In the genomic region with DNA sequence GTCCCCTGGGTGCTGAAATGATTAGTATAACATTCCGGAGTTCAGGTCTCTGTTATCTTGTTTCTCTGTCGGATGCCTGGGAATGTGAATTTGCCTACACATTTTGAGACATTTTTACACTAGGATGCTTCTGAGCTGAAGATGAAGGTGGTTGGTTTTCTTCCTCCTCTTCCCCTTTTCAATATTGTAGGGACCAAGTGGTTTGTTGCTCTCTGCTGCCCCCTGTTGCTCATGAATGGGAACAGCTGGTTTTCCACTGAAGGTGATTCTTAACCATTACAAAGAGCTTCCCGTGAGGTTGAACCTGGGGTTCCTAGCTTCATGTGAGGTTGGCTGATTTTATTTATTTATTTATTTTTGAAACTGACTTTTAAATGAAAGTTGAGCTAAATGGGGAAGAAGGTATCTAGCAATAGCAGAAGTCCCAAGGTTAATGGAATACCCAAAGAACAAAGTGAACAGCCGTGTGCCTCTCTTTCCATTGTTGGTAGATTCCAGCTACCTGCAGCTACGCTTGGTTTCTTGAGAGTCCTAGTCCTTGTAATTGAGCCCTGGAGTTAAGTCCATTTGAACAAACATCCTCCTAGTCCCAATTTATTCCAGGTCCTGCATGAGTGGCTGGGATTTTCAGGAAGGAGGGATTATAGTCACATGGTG, we compare ENCODE assay signal across 8 cellular contexts.
DNase-seq lines count a peak whose midpoint lies in the region; ATAC-seq, FAIRE-seq and TF ChIP-seq lines count a peak whose summit lies in the region.

No MANE protein-coding gene starts in this region.

- no peak overlapping the region for H2BK120ac ChIP-seq in H1 (replicated peaks; ENCODE audit: low read depth, low read length)

- 55% methylated on average over 5 of the region's 5 CpGs; no CpG with 5 or more reads in 1 of the 2 experiments for WGBS in H1 (ENCODE audit: extremely low coverage in 1 of 2, insufficient coverage in 1 of 2, insufficient read length in 1 of 2, insufficient replicate concordance in 2 of 2, low coverage in 1 of 2, low lambda C conversion rate in 2 of 2, missing lambda C conversion rate in 1 of 2), 2 experiments

- H4K20me1 ChIP-seq in OCI-LY7 (ENCODE audit: insufficient read depth, low read length) (no peaks in the 10 kb centered on the region), H1 (replicated peaks in 1 of 2; ENCODE audit: control insufficient read depth in 1 of 2, insufficient read depth in 2 of 2, low read length in 2 of 2) (no peaks in the 10 kb centered on the region)

- no peak overlapping the region for H3K18ac ChIP-seq in H1 (ENCODE audit: extremely low read depth, low read length)

- no peak overlapping the region for H3K23ac ChIP-seq in H1 (ENCODE audit: insufficient read length)

- H3K14ac ChIP-seq in H1 (ENCODE audit: insufficient read length): no peak overlapping the region

- TF ChIP-seq RAD21 in H1 (IDR thresholded peaks at IDR 0.05 in 1 of 2, conservative IDR thresholded peaks at IDR 0.05 in 1 of 2; ENCODE audit: low read depth in 2 of 2, low read length in 2 of 2): peak; percentile 84 to 87

- no peak overlapping the region for H3K4ac ChIP-seq in H1 (replicated peaks; ENCODE audit: insufficient read length, low read depth, low read length)

- H3K9me2 ChIP-seq in OCI-LY7 (ENCODE audit: insufficient read depth, low read length): no peaks in the 10 kb centered on the region

- no peak overlapping the region for H2AK5ac ChIP-seq in H1 (ENCODE audit: low read depth, low read length)

- H3K79me2 ChIP-seq in OCI-LY7 (ENCODE audit: insufficient read depth, low read depth, low read length) (no peaks in the 10 kb centered on the region), H1 (ENCODE audit: control insufficient read depth in 1 of 2, insufficient read depth in 2 of 2, low read length in 2 of 2) (no peaks in the 10 kb centered on the region)

- H3K9ac ChIP-seq in H1 (replicated peaks in 1 of 4; ENCODE audit: extremely low read depth in 1 of 4, low read depth in 3 of 4, low read length in 3 of 4): no peak overlapping the region

- intact Hi-C loops in OCI-LY7 (cut with micrococcal nuclease; ENCODE audit: unreplicated experiment): no loop called here

- POLR2A ChIA-PET in OCI-LY7 (lab: Charles Lee) (interaction anchor here (0.6 kb wide), 1 partner anchor 255 kb away, joined by 3 read pairs; no protein-coding TSS in a partner anchor), H1 (lab: Charles Lee; ENCODE audit: partially characterized antibody) (interaction anchor here (1.4 kb wide), 1 partner anchor 76 kb away, joined by 3 read pairs; no protein-coding TSS in a partner anchor)

- peak; percentile 16 for DNase-seq in GM12891 (ENCODE audit: insufficient read length, low spot score)
- DNase-seq in OCI-LY7 (ENCODE audit: low spot score): peak; percentile 36
- peak; percentile 15 to 86 for DNase-seq in H1 (ENCODE audit: low read depth in 1 of 2, low spot score in 2 of 2)
- DNase-seq in pons (ENCODE audit: low spot score): peak; percentile 70

- H3K4me2 ChIP-seq in OCI-LY7 (ENCODE audit: low read length) (no peak overlapping the region), H1 (ENCODE audit: insufficient read depth in 1 of 2, low read depth in 2 of 2, low read length in 2 of 2) (no peak overlapping the region)

- H2BK12ac ChIP-seq in H1 (ENCODE audit: low read depth, low read length): no peak overlapping the region

- no peak overlapping the region for H3K27ac ChIP-seq in C4-2B
- no peak overlapping the region for H3K27ac ChIP-seq in OCI-LY7 (ENCODE audit: low read depth, low read length, poor library complexity, severe bottlenecking)
- H3K27ac ChIP-seq in H1 (ENCODE audit: low read depth, low read length): no peak overlapping the region

- TF ChIP-seq POLR2A in GM12891 (IDR thresholded peaks at IDR 0.05; ENCODE audit: low read depth, low read length) (no peak), H1 (IDR thresholded peaks at IDR 0.05; ENCODE audit: control extremely low read depth in 1 of 2, low read depth in 2 of 2, low read length in 2 of 2) (no peak)

- H4K8ac ChIP-seq in H1 (ENCODE audit: extremely low read depth, insufficient read depth, low read length): no peak overlapping the region

- H3K56ac ChIP-seq in H1 (replicated peaks; ENCODE audit: insufficient read length, low read depth, low read length): no peak overlapping the region

- ATAC-seq in HG02610 (IDR thresholded peaks at IDR 0.05; ENCODE audit: unreplicated experiment) (no peak), GM19035 (IDR thresholded peaks at IDR 0.05; ENCODE audit: unreplicated experiment) (no peak), GM21737 (IDR thresholded peaks at IDR 0.05; ENCODE audit: unreplicated experiment) (no peak)

- H2BK20ac ChIP-seq in H1 (ENCODE audit: low read length): 0 out of 2 replicates have a peak overlapping the region, but pooled peaks have one; percentile 40

- no peaks in the 10 kb centered on the region for H3K79me1 ChIP-seq in H1 (ENCODE audit: low read depth, low read length)

- FAIRE-seq in GM12891 (lab: Jason Lieb, UNC): no peak
- FAIRE-seq in H1 (lab: Jason Lieb, UNC): peak; percentile 98

- TF ChIP-seq EP300 in H1 (IDR thresholded peaks at IDR 0.05; ENCODE audit: borderline replicate concordance in 1 of 2, low read depth in 2 of 2, low read length in 2 of 2): no peak

- no peaks in the 10 kb centered on the region for H3K23me2 ChIP-seq in H1 (ENCODE audit: low read depth, low read length)

- H3K27me3 ChIP-seq in H1 (replicated peaks in 1 of 4; ENCODE audit: control insufficient read depth in 3 of 4, extremely low read depth in 1 of 4, insufficient read depth in 3 of 4, low read length in 3 of 4): no peaks in the 10 kb centered on the region

- H2AFZ ChIP-seq in OCI-LY7 (ENCODE audit: low read length): no peak overlapping the region
- no peak overlapping the region for H2AFZ ChIP-seq in H1 (ENCODE audit: low read length)

- H3K36me3 ChIP-seq in OCI-LY7 (ENCODE audit: insufficient read depth, low read length) (no peaks in the 10 kb centered on the region), H1 (ENCODE audit: control insufficient read depth in 2 of 4, insufficient read depth in 4 of 4, low read length in 3 of 4) (no peaks in the 10 kb centered on the region)

- TF ChIP-seq CTCF in C4-2B (conservative IDR thresholded peaks at IDR 0.05) (peak; percentile 87), OCI-LY7 (conservative IDR thresholded peaks at IDR 0.05; ENCODE audit: low read length) (peak; percentile 90), H1 (IDR thresholded peaks at IDR 0.05; ENCODE audit: control extremely low read depth in 1 of 3, insufficient read depth in 1 of 3, low read depth in 1 of 3, low read length in 3 of 3) (peak; percentile 17 to 85 (median 76))

- no peak overlapping the region for H2BK15ac ChIP-seq in H1 (ENCODE audit: low read length)

- CTCF ChIA-PET in OCI-LY7 (lab: Charles Lee; ENCODE audit: unreplicated experiment): no interaction called here
- CTCF ChIA-PET in H1 (lab: Charles Lee; ENCODE audit: partially characterized antibody): interaction anchor here (0.6 to 3.1 kb wide), 50 partner anchors 10 to 741 kb away, joined by 3 to 21 read pairs (median 4); no protein-coding TSS in a partner anchor

- no peak overlapping the region for H4K91ac ChIP-seq in H1 (replicated peaks; ENCODE audit: insufficient read length, low read length)

- no peak overlapping the region for H4K5ac ChIP-seq in H1 (ENCODE audit: insufficient read length, low read depth, low read length)

- no peak overlapping the region for H2BK5ac ChIP-seq in H1 (ENCODE audit: low read depth, low read length)

- H3K4me3 ChIP-seq in OCI-LY7 (ENCODE audit: low read depth, low read length, poor library complexity, severe bottlenecking) (no peak overlapping the region), H1 (ENCODE audit: extremely low read depth in 1 of 4, insufficient read depth in 2 of 4, low read depth in 3 of 4, low read length in 4 of 4) (no peak overlapping the region)

- BruUV-seq in OCI-LY7 (replicated peaks; lab: Mats Ljungman, UMichigan): no TSS peak

- H3K4me1 ChIP-seq in OCI-LY7 (ENCODE audit: insufficient read depth, low read length, poor library complexity, severe bottlenecking) (no peaks in the 10 kb centered on the region), H1 (replicated peaks in 1 of 4; ENCODE audit: control insufficient read depth in 3 of 4, insufficient read depth in 4 of 4, low read length in 3 of 4) (peaks cover 0 to 2% (median under 1%) of the 10 kb centered on the region in 4 experiments; a peak in 2 of 7 replicates)

- H3K9me3 ChIP-seq in OCI-LY7 (ENCODE audit: low read length): no peaks in the 10 kb centered on the region
- H3K9me3 ChIP-seq in H1 (ENCODE audit: insufficient read depth in 2 of 2, low read depth in 1 of 2, low read length in 1 of 2): no peaks in the 10 kb centered on the region

TF ChIP-seq in GM12891, 5 proteins besides CTCF, POLR2A, EP300 and RAD21:
- TF ChIP-seq SPI1 (IDR thresholded peaks at IDR 0.05; ENCODE audit: low read depth, low read length): peak; percentile 47
- TF ChIP-seq PAX5 (IDR thresholded peaks at IDR 0.05; ENCODE audit: insufficient read depth, low read length, severe bottlenecking): no peak
- TF ChIP-seq POLR2AphosphoS5 (IDR thresholded peaks at IDR 0.05; ENCODE audit: low read depth, low read length): no peak
- no peak for TF ChIP-seq TAF1 (IDR thresholded peaks at IDR 0.05; ENCODE audit: low read depth, low read length)

TF ChIP-seq in H1, 55 proteins besides CTCF, POLR2A, EP300 and RAD21 (continues in another document):
- TF ChIP-seq HDAC6 (IDR thresholded peaks at IDR 0.05; ENCODE audit: low read depth, low read length): no peak
- TF ChIP-seq TEAD4 (IDR thresholded peaks at IDR 0.05; ENCODE audit: low read depth, low read length): no peak
- no peak for TF ChIP-seq SIRT6 (IDR thresholded peaks at IDR 0.05; ENCODE audit: low read length)
- TF ChIP-seq BCL11A (IDR thresholded peaks at IDR 0.05; ENCODE audit: low read depth in 2 of 2, low read length in 2 of 2): no peak
- no peak for TF ChIP-seq PHF8 (conservative IDR thresholded peaks at IDR 0.05; ENCODE audit: low read depth, low read length)
- TF ChIP-seq RNF2 (IDR thresholded peaks at IDR 0.05; ENCODE audit: borderline replicate concordance, low read depth, low read length, missing control alignments, poor library complexity, severe bottlenecking): no peak
- TF ChIP-seq, protein P1, sequence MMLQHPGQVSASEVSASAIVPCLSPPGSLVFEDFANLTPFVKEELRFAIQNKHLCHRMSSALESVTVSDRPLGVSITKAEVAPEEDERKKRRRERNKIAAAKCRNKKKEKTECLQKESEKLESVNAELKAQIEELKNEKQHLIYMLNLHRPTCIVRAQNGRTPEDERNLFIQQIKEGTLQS (IDR thresholded peaks at IDR 0.05; ENCODE audit: insufficient read depth, low read depth, low read length): no peak
- no peak for TF ChIP-seq BRCA1 (IDR thresholded peaks at IDR 0.05; ENCODE audit: low read depth, low read length)
- TF ChIP-seq, protein P2, sequence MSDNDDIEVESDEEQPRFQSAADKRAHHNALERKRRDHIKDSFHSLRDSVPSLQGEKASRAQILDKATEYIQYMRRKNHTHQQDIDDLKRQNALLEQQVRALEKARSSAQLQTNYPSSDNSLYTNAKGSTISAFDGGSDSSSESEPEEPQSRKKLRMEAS (IDR thresholded peaks at IDR 0.05): no peak
- no peak for TF ChIP-seq KDM4A (IDR thresholded peaks at IDR 0.05; ENCODE audit: low read depth, low read length, severe bottlenecking)
- TF ChIP-seq SIN3A (conservative IDR thresholded peaks at IDR 0.05 in 1 of 2, IDR thresholded peaks at IDR 0.05 in 1 of 2; ENCODE audit: low read depth in 1 of 2, low read length in 2 of 2): no peak

Comparison
In these comparisons a context has a peak if more than half of its experiments do, and no peak if none do; other contexts are left out.
1. DNase-seq: peak in every context shown above with its lines; median percentile 70 in pons; 50 in H1; 36 in OCI-LY7; 16 in GM12891.